In the genomic region with DNA sequence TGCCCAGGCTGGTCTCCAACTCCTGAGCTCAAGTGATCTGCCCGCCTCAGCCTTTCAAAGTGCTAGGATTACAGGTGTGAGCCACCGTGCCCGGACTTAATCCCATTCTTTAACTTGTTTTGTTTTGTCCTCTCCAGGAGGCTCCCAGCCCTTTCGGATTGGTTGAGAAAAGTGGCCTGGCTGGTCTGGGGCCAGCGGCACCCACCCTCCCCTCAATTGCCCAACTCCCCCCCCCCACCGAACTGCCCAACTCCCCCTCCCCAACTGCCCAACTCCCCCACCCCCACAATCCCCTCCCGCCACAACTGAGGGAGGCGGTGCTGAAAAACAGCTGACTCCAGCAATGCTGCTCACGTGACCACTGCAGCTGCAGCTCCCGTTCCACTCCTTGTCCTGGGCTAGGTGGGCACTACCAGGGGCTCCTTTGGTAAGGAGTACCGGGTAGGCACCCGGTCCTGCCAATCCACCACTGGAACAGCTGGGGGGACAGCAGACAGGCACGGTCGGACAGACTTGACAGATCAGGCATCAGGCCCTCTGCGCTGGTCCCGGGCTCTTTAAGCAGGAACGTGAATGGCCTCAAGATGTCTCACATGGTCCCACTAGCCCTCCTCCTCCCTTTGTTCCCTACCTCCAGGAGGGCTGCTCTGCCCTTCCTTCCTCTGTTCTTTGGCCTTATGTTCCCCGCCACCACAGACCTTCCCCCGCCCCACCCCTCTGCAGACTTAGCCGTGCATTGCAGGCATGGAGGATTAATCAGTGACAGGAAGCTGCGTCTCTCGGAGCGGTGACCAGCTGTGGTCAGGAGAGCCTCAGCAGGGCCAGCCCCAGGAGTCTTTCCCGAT, we compare ENCODE assay signal across 1 cellular context.
TF ChIP-seq lines count a peak whose summit lies in the region.

A gene (plus strand): TSS at position 720 of the 845 bp plus-strand sequence. CDS start 158 bp downstream, outside the sequence.

TF ChIP-seq in K562, 482 proteins besides CTCF, POLR2A, EP300 and RAD21 (continued from another document and continues in another):
- TF ChIP-seq, protein P1, sequence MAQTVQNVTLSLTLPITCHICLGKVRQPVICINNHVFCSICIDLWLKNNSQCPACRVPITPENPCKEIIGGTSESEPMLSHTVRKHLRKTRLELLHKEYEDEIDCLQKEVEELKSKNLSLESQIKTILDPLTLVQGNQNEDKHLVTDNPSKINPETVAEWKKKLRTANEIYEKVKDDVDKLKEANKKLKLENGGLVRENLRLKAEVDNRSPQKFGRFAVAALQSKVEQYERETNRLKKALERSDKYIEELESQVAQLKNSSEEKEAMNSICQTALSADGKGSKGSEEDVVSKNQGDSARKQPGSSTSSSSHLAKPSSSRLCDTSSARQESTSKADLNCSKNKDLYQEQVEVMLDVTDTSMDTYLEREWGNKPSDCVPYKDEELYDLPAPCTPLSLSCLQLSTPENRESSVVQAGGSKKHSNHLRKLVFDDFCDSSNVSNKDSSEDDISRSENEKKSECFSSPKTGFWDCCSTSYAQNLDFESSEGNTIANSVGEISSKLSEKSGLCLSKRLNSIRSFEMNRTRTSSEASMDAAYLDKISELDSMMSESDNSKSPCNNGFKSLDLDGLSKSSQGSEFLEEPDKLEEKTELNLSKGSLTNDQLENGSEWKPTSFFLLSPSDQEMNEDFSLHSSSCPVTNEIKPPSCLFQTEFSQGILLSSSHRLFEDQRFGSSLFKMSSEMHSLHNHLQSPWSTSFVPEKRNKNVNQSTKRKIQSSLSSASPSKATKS (CRISPR knock-in tag; IDR thresholded peaks at IDR 0.05) = no peak
- TF ChIP-seq XRCC4 (IDR thresholded peaks at IDR 0.05; ENCODE audit: extremely low read depth, insufficient read depth, insufficient read length) (no peak), CBX5 (IDR thresholded peaks at IDR 0.05; ENCODE audit: borderline replicate concordance, low read depth) (no peak), EHMT2 (IDR thresholded peaks at IDR 0.05) (no peak), ZNF354B (CRISPR knock-in tag; IDR thresholded peaks at IDR 0.05) (no peak), ZNF785 (CRISPR knock-in tag; IDR thresholded peaks at IDR 0.05) (no peak), JUNB (CRISPR knock-in tag; conservative IDR thresholded peaks at IDR 0.05) (no peak), RB1 (IDR thresholded peaks at IDR 0.05; ENCODE audit: low read depth) (0 out of 2 replicates have a peak, but pooled peaks have one; percentile 18), FUS (optimal IDR thresholded peaks at IDR 0.05; ENCODE audit: low read depth, low read length) (no peak), SRSF3 (IDR thresholded peaks at IDR 0.05; ENCODE audit: insufficient read depth, low read length) (no peak), ZNF274 (IDR thresholded peaks at IDR 0.05; ENCODE audit: borderline replicate concordance, low read depth, low read length) (no peak), ZNF263 (CRISPR knock-in tag; IDR thresholded peaks at IDR 0.05; ENCODE audit: borderline replicate concordance) (no peak), ESRRB (CRISPR knock-in tag; IDR thresholded peaks at IDR 0.05; ENCODE audit: borderline replicate concordance) (no peak), ETV6 (IDR thresholded peaks at IDR 0.05; ENCODE audit: borderline replicate concordance in 1 of 2, low read depth in 2 of 2, low read length in 1 of 2) (no peak), ETV6 (CRISPR knock-in tag; IDR thresholded peaks at IDR 0.05; ENCODE audit: borderline replicate concordance) (no peak), NCOA6 (IDR thresholded peaks at IDR 0.05) (no peak), TSC22D4 (tag; IDR thresholded peaks at IDR 0.05) (no peak), BRF1 (IDR thresholded peaks at IDR 0.05; ENCODE audit: borderline replicate concordance, extremely low read depth, insufficient read length) (no peak), HDAC6 (IDR thresholded peaks at IDR 0.05; ENCODE audit: low read depth, low read length) (no peak), ZNF175 (CRISPR knock-in tag; IDR thresholded peaks at IDR 0.05; ENCODE audit: low read depth) (no peak), SMARCA5 (IDR thresholded peaks at IDR 0.05) (no peak), ZNF717 (CRISPR knock-in tag; IDR thresholded peaks at IDR 0.05) (no peak), GATAD2B (IDR thresholded peaks at IDR 0.05; ENCODE audit: borderline replicate concordance) (no peak), SAFB2 (IDR thresholded peaks at IDR 0.05; ENCODE audit: borderline replicate concordance, low read depth, low read length, severe bottlenecking) (no peak), SP1 (CRISPR knock-in tag; IDR thresholded peaks at IDR 0.05) (no peak), MTA2 (IDR thresholded peaks at IDR 0.05; ENCODE audit: low read depth) (no peak), ZSCAN29 (IDR thresholded peaks at IDR 0.05) (no peak), FOXK2 (conservative IDR thresholded peaks at IDR 0.05 in 1 of 2, IDR thresholded peaks at IDR 0.05 in 1 of 2; ENCODE audit: low read depth in 2 of 2) (0 out of 4 replicates have a peak, but pooled peaks of 1 of the 2 experiments have one; percentile 15), ERF (CRISPR knock-in tag; IDR thresholded peaks at IDR 0.05) (no peak), ZNF696 (CRISPR knock-in tag; conservative IDR thresholded peaks at IDR 0.05) (no peak), MAFK (IDR thresholded peaks at IDR 0.05; ENCODE audit: low read length) (peak; percentile 32; the same call in 1 of the 2 replicates)
- TF ChIP-seq, protein P2, sequence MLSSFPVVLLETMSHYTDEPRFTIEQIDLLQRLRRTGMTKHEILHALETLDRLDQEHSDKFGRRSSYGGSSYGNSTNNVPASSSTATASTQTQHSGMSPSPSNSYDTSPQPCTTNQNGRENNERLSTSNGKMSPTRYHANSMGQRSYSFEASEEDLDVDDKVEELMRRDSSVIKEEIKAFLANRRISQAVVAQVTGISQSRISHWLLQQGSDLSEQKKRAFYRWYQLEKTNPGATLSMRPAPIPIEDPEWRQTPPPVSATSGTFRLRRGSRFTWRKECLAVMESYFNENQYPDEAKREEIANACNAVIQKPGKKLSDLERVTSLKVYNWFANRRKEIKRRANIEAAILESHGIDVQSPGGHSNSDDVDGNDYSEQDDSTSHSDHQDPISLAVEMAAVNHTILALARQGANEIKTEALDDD (IDR thresholded peaks at IDR 0.05) = no peak
- TF ChIP-seq, protein P3, sequence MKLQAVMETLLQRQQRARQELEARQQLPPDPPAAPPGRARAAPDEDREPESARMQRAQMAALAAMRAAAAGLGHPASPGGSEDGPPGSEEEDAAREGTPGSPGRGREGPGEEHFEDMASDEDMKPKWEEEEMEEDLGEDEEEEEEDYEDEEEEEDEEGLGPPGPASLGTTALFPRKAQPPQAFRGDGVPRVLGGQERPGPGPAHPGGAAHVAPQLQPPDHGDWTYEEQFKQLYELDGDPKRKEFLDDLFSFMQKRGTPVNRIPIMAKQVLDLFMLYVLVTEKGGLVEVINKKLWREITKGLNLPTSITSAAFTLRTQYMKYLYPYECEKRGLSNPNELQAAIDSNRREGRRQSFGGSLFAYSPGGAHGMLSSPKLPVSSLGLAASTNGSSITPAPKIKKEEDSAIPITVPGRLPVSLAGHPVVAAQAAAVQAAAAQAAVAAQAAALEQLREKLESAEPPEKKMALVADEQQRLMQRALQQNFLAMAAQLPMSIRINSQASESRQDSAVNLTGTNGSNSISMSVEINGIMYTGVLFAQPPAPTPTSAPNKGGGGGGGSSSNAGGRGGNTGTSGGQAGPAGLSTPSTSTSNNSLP (IDR thresholded peaks at IDR 0.05; ENCODE audit: borderline replicate concordance, low read depth, low read length) = no peak
- TF ChIP-seq, protein P4, sequence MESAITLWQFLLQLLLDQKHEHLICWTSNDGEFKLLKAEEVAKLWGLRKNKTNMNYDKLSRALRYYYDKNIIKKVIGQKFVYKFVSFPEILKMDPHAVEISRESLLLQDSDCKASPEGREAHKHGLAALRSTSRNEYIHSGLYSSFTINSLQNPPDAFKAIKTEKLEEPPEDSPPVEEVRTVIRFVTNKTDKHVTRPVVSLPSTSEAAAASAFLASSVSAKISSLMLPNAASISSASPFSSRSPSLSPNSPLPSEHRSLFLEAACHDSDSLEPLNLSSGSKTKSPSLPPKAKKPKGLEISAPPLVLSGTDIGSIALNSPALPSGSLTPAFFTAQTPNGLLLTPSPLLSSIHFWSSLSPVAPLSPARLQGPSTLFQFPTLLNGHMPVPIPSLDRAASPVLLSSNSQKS (CRISPR knock-in tag; IDR thresholded peaks at IDR 0.05) = no peak
- TF ChIP-seq, protein P5, sequence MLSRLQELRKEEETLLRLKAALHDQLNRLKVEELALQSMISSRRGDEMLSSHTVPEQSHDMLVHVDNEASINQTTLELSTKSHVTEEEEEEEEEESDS (CRISPR knock-in tag; IDR thresholded peaks at IDR 0.05) = no peak
- TF ChIP-seq, protein P6, sequence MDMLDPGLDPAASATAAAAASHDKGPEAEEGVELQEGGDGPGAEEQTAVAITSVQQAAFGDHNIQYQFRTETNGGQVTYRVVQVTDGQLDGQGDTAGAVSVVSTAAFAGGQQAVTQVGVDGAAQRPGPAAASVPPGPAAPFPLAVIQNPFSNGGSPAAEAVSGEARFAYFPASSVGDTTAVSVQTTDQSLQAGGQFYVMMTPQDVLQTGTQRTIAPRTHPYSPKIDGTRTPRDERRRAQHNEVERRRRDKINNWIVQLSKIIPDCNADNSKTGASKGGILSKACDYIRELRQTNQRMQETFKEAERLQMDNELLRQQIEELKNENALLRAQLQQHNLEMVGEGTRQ (CRISPR knock-in tag; IDR thresholded peaks at IDR 0.05) = peak; percentile 93
- TF ChIP-seq, protein P7, sequence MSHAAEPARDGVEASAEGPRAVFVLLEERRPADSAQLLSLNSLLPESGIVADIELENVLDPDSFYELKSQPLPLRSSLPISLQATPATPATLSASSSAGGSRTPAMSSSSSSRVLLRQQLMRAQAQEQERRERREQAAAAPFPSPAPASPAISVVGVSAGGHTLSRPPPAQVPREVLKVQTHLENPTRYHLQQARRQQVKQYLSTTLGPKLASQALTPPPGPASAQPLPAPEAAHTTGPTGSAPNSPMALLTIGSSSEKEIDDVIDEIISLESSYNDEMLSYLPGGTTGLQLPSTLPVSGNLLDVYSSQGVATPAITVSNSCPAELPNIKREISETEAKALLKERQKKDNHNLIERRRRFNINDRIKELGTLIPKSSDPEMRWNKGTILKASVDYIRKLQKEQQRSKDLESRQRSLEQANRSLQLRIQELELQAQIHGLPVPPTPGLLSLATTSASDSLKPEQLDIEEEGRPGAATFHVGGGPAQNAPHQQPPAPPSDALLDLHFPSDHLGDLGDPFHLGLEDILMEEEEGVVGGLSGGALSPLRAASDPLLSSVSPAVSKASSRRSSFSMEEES (CRISPR knock-in tag; IDR thresholded peaks at IDR 0.05) = peak; percentile 93
- TF ChIP-seq, protein P8, sequence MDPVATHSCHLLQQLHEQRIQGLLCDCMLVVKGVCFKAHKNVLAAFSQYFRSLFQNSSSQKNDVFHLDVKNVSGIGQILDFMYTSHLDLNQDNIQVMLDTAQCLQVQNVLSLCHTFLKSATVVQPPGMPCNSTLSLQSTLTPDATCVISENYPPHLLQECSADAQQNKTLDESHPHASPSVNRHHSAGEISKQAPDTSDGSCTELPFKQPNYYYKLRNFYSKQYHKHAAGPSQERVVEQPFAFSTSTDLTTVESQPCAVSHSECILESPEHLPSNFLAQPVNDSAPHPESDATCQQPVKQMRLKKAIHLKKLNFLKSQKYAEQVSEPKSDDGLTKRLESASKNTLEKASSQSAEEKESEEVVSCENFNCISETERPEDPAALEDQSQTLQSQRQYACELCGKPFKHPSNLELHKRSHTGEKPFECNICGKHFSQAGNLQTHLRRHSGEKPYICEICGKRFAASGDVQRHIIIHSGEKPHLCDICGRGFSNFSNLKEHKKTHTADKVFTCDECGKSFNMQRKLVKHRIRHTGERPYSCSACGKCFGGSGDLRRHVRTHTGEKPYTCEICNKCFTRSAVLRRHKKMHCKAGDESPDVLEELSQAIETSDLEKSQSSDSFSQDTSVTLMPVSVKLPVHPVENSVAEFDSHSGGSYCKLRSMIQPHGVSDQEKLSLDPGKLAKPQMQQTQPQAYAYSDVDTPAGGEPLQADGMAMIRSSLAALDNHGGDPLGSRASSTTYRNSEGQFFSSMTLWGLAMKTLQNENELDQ (CRISPR knock-in tag; IDR thresholded peaks at IDR 0.05; ENCODE audit: borderline replicate concordance) = no peak
- TF ChIP-seq, protein P9, sequence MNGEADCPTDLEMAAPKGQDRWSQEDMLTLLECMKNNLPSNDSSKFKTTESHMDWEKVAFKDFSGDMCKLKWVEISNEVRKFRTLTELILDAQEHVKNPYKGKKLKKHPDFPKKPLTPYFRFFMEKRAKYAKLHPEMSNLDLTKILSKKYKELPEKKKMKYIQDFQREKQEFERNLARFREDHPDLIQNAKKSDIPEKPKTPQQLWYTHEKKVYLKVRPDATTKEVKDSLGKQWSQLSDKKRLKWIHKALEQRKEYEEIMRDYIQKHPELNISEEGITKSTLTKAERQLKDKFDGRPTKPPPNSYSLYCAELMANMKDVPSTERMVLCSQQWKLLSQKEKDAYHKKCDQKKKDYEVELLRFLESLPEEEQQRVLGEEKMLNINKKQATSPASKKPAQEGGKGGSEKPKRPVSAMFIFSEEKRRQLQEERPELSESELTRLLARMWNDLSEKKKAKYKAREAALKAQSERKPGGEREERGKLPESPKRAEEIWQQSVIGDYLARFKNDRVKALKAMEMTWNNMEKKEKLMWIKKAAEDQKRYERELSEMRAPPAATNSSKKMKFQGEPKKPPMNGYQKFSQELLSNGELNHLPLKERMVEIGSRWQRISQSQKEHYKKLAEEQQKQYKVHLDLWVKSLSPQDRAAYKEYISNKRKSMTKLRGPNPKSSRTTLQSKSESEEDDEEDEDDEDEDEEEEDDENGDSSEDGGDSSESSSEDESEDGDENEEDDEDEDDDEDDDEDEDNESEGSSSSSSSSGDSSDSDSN (IDR thresholded peaks at IDR 0.05; ENCODE audit: borderline replicate concordance in 1 of 2, low read depth in 2 of 2, low read length in 2 of 2) = 0 out of 4 replicates have a peak, but pooled peaks of 1 of the 2 experiments have one; percentile 47
- TF ChIP-seq, protein P10, sequence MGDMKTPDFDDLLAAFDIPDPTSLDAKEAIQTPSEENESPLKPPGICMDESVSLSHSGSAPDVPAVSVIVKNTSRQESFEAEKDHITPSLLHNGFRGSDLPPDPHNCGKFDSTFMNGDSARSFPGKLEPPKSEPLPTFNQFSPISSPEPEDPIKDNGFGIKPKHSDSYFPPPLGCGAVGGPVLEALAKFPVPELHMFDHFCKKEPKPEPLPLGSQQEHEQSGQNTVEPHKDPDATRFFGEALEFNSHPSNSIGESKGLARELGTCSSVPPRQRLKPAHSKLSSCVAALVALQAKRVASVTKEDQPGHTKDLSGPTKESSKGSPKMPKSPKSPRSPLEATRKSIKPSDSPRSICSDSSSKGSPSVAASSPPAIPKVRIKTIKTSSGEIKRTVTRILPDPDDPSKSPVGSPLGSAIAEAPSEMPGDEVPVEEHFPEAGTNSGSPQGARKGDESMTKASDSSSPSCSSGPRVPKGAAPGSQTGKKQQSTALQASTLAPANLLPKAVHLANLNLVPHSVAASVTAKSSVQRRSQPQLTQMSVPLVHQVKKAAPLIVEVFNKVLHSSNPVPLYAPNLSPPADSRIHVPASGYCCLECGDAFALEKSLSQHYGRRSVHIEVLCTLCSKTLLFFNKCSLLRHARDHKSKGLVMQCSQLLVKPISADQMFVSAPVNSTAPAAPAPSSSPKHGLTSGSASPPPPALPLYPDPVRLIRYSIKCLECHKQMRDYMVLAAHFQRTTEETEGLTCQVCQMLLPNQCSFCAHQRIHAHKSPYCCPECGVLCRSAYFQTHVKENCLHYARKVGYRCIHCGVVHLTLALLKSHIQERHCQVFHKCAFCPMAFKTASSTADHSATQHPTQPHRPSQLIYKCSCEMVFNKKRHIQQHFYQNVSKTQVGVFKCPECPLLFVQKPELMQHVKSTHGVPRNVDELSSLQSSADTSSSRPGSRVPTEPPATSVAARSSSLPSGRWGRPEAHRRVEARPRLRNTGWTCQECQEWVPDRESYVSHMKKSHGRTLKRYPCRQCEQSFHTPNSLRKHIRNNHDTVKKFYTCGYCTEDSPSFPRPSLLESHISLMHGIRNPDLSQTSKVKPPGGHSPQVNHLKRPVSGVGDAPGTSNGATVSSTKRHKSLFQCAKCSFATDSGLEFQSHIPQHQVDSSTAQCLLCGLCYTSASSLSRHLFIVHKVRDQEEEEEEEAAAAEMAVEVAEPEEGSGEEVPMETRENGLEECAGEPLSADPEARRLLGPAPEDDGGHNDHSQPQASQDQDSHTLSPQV (IDR thresholded peaks at IDR 0.05) = 0 out of 2 replicates have a peak, but pooled peaks have one; percentile 17
